In genomic region chr6:169189686-169190085, GRCh38 we compare ENCODE assay signal across 16 cellular contexts.
DNase-seq lines count a peak whose midpoint lies in the region; ATAC-seq and TF ChIP-seq lines count a peak whose summit lies in the region.
"Had no signal": no experiment of that assay in that cellular context is flagged by ENCODE, and none has a peak within 500 bp of the region (broad histone marks: within the 10 kb centered on the region; RNA-seq: fewer than 3 reads in every experiment).

No MANE protein-coding gene starts in this region.

- peaks cover 3% of the 10 kb centered on the region; the same call in 1 of the 2 replicates for H3K36me3 Mint-ChIP-seq in WTC11

- no peak overlapping the region for H3K9ac ChIP-seq in mammary epithelial cell (ENCODE audit: insufficient read depth, low read length)

- CTCF ChIA-PET in mammary epithelial cell (lab: Charles Lee; ENCODE audit: low non-redundant PET) (no interaction called here), WTC11 (lab: Charles Lee) (no interaction called here)

- H3K27me3 ChIP-seq in mammary epithelial cell (ENCODE audit: insufficient read depth, low read length) (no peaks in the 10 kb centered on the region), lower lobe of right lung (ENCODE audit: low read depth) (no peaks in the 10 kb centered on the region)
- H3K27me3 ChIP-seq: neutrophil had no signal

- no peak overlapping the region for H3K4me3 Mint-ChIP-seq in WTC11
- H3K4me3 Mint-ChIP-seq: stimulated activated naive CD8-positive, alpha-beta T cell treated with anti-CD3 and anti-CD28 coated beads, Interleukin-15, Interleukin-2, amounts not matched to agents 100 ng/mL and 50 ng/mL, for 24 hours had no signal

- H4K20me1 ChIP-seq in mammary epithelial cell (ENCODE audit: insufficient read depth, low read length), result no peaks in the 10 kb centered on the region

- TF ChIP-seq CTCF in AG10803 (conservative IDR thresholded peaks at IDR 0.05; ENCODE audit: low read length) (no peak), mammary epithelial cell (conservative IDR thresholded peaks at IDR 0.05 in 1 of 2, IDR thresholded peaks at IDR 0.05 in 1 of 2; ENCODE audit: extremely low read depth in 1 of 2, insufficient read depth in 1 of 2, low read depth in 1 of 2, low read length in 2 of 2) (no peak), lower lobe of right lung (IDR thresholded peaks at IDR 0.05) (no peak), WTC11 (IDR thresholded peaks at IDR 0.05) (no peak)

- H2AFZ ChIP-seq in mammary epithelial cell (ENCODE audit: low read depth, low read length), result peak overlapping the region; percentile 78

- no peak overlapping the region for H3K27ac ChIP-seq in mammary epithelial cell (ENCODE audit: insufficient read depth, low read depth, low read length)
- peak overlapping the region; percentile 44 for H3K27ac ChIP-seq in lower lobe of right lung
- peak overlapping the region in 20 of 21 experiments; percentile 4 to 84 (median 57) for H3K27ac ChIP-seq in skin epidermis
- H3K27ac ChIP-seq: neutrophil had no signal

- no peak overlapping the region for H3K27ac Mint-ChIP-seq in WTC11
- H3K27ac Mint-ChIP-seq: stimulated activated naive CD8-positive, alpha-beta T cell treated with anti-CD3 and anti-CD28 coated beads, Interleukin-15, Interleukin-2, amounts not matched to agents 100 ng/mL and 50 ng/mL, for 24 hours had no signal

- H3K4me1 Mint-ChIP-seq in WTC11, result no peaks in the 10 kb centered on the region

- DNase-seq in AG10803 (ENCODE audit: low read depth), result peak; percentile 57
- no peak for DNase-seq in mammary epithelial cell
- no peak for DNase-seq in lower lobe of right lung
- no peak for DNase-seq in WTC11 (ENCODE audit: low spot score)
- DNase-seq in T-helper 2 cell, result no peak
- DNase-seq: activated CD8-positive, alpha-beta memory T cell treated with anti-CD3 and anti-CD28 coated beads for 24 hours; COR-L47; GF-D8; Kasumi-1; NCI-H187 had no signal

- H3K9me3 ChIP-seq in mammary epithelial cell (replicated peaks; ENCODE audit: insufficient read depth, low read length), result no peaks in the 10 kb centered on the region
- no peaks in the 10 kb centered on the region for H3K9me3 ChIP-seq in lower lobe of right lung
- H3K9me3 ChIP-seq: neutrophil had no signal

- dilution Hi-C loops in mammary epithelial cell (cut with HindIII; ENCODE audit: low sequenced_read_pairs), result no loop called here

- 45% methylated on average over 8 of the region's 8 CpGs for WGBS in mammary epithelial cell (ENCODE audit: low coverage, missing lambda C conversion rate)

- H3K79me2 ChIP-seq in mammary epithelial cell (ENCODE audit: insufficient read depth, low read length), result no peaks in the 10 kb centered on the region

- H3K27me3 Mint-ChIP-seq in WTC11 (ENCODE audit: low read depth), result no peaks in the 10 kb centered on the region

- H3K36me3 ChIP-seq in mammary epithelial cell (ENCODE audit: insufficient read depth, low read length), result no peaks in the 10 kb centered on the region
- no peaks in the 10 kb centered on the region for H3K36me3 ChIP-seq in lower lobe of right lung
- H3K36me3 ChIP-seq: neutrophil had no signal

- H3K4me2 ChIP-seq in mammary epithelial cell (ENCODE audit: insufficient read depth, low read depth, low read length), result no peak overlapping the region

- H3K4me1 ChIP-seq in mammary epithelial cell (ENCODE audit: insufficient read depth, low read length) (peaks cover 10% of the 10 kb centered on the region), lower lobe of right lung (peaks cover 9% of the 10 kb centered on the region)

- peak; percentile 14 to 16 for ATAC-seq in lower lobe of right lung
- no peak for ATAC-seq in HG03039 (IDR thresholded peaks at IDR 0.05; ENCODE audit: unreplicated experiment)
- no peak for ATAC-seq in WTC11
- no peak for ATAC-seq in GM19351 (IDR thresholded peaks at IDR 0.05; ENCODE audit: unreplicated experiment)
- ATAC-seq: Panc1 had no signal

- H3K4me3 ChIP-seq in AG10803 (ENCODE audit: low read length) (no peak overlapping the region), mammary epithelial cell (replicated peaks in 1 of 3; ENCODE audit: insufficient read depth in 1 of 3, low read depth in 2 of 3, low read length in 3 of 3) (no peak overlapping the region), lower lobe of right lung (no peak overlapping the region), skin epidermis (no peak overlapping the region)

- in situ Hi-C loops in mammary epithelial cell (cut with MboI; ENCODE audit: low sequenced_read_pairs in 2 of 2), result no loop called here

- intact Hi-C loops in mammary epithelial cell (cut with micrococcal nuclease) (no loop called here), lower lobe of right lung (cut with DNase I) (no loop called here)

- H3K9me3 Mint-ChIP-seq in WTC11, result peaks cover 24% of the 10 kb centered on the region

- POLR2A ChIA-PET in WTC11 (lab: Charles Lee), result no interaction called here

- no TSS peak for BruUV-seq in mammary epithelial cell (replicated peaks; lab: Mats Ljungman, UMichigan)

TF ChIP-seq in WTC11, 78 proteins besides CTCF, POLR2A, EP300 and RAD21 (continues in another document):
- no peak for TF ChIP-seq JUN (CRISPR knock-in tag; IDR thresholded peaks at IDR 0.05)
- TF ChIP-seq ZMAT4 (CRISPR knock-in tag; IDR thresholded peaks at IDR 0.05), result no peak
- TF ChIP-seq GABPB1 (CRISPR knock-in tag; IDR thresholded peaks at IDR 0.05), result no peak
- no peak for TF ChIP-seq E2F1 (CRISPR knock-in tag; IDR thresholded peaks at IDR 0.05)
- no peak for TF ChIP-seq IRF2 (CRISPR knock-in tag; IDR thresholded peaks at IDR 0.05; ENCODE audit: borderline replicate concordance, low read depth)
- no peak for TF ChIP-seq ATF6 (CRISPR knock-in tag; IDR thresholded peaks at IDR 0.05)
- TF ChIP-seq TEAD1 (CRISPR knock-in tag; IDR thresholded peaks at IDR 0.05), result no peak
- no peak for TF ChIP-seq CBFB (CRISPR knock-in tag; IDR thresholded peaks at IDR 0.05; ENCODE audit: low read depth)
- no peak for TF ChIP-seq RELA (CRISPR knock-in tag; IDR thresholded peaks at IDR 0.05; ENCODE audit: borderline replicate concordance)
- TF ChIP-seq USF1 (CRISPR knock-in tag; IDR thresholded peaks at IDR 0.05), result no peak
- TF ChIP-seq HMGXB4 (CRISPR knock-in tag; IDR thresholded peaks at IDR 0.05), result no peak
- TF ChIP-seq ZNF232 (CRISPR knock-in tag; IDR thresholded peaks at IDR 0.05), result no peak
- TF ChIP-seq JAZF1 (CRISPR knock-in tag; IDR thresholded peaks at IDR 0.05), result no peak
- TF ChIP-seq GRHL2 (CRISPR knock-in tag; IDR thresholded peaks at IDR 0.05; ENCODE audit: insufficient replicate concordance, severe bottlenecking), result no peak
- TF ChIP-seq CDX4 (CRISPR knock-in tag; IDR thresholded peaks at IDR 0.05; ENCODE audit: borderline replicate concordance), result no peak

Comparison
In these comparisons a context has a peak if more than half of its experiments do, and no peak if none do; other contexts are left out.
1. ATAC-seq: peak in lower lobe of right lung (2 of 2); none in HG03039 (single experiment), WTC11 (single experiment) and GM19351 (single experiment).